Comparison of ENCODE assay signal across 20 cellular contexts in the genomic region with DNA sequence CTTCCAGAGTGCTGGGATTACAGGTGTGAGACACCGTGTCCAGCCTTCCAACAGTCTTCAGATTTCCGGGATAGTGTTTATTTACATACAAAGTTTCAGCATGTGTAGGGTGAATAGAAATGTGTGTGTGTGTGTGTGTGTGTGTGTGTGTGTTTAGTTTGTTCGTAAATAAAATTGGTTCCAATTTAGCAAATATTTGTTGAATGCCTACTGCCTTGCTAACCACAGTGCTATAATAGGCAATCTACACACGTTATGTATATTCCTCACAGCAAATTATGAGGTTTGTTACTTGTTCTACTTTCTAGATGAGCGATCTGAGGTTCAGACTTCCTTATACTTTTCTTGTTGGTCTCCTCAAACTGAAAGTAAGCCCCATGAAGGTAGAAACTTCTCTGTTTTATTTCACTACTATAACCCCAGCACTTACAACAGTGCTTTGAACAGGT. TPM values are rescaled to one million over a fixed set of nuclear protein-coding genes. Genes with fewer than 3 reads are reported as not detected.
A peak's percentile ranks its signal among the peaks of the same experiment; 100 is the strongest.
DNase-seq lines count a peak whose midpoint lies in the region; ATAC-seq, FAIRE-seq and TF ChIP-seq lines count a peak whose summit lies in the region.
"Had no signal": no experiment of that assay in that cellular context is flagged by ENCODE, and none has a peak within 500 bp of the region (broad histone marks: within the 10 kb centered on the region; RNA-seq: fewer than 3 reads in every experiment).

No MANE protein-coding gene starts in this region.

- DNase-seq in NCI-H2029 (lab: John Stamatoyannopoulos, UW) (peak; percentile 78), NCI-H2029 treated with DMSO at 0.1 percent for 48 hours (lab: John Stamatoyannopoulos, UW) (no peak), GM18507 (ENCODE audit: extremely low spot score, insufficient read length, low read depth) (no peak), memory B cell (ENCODE audit: low spot score in 2 of 2) (no peak), ecto neural progenitor cell (ENCODE audit: low spot score) (no peak)
- DNase-seq in activated T-helper 2 cell treated with anti-CD3 and anti-CD28 coated beads, Interferon-gamma antibody, Interleukin-2, Interleukin-4, amounts not matched to agents 10 μg/mL and 5 μg/mL and 100 μg/mL, durations not matched to agents 14 hours and 24 hours and 36 hours (ENCODE audit: low spot score): no peak
- no peak for DNase-seq in naive thymus-derived CD8-positive, alpha-beta T cell
- DNase-seq: effector memory CD8-positive, alpha-beta T cell; islet precursor cell; mesendoderm; MM.1S; NCI-H1930; NCI-H524; stimulated activated naive CD4-positive, alpha-beta T cell treated with Interleukin-2 at 50 U/mL for 16 hours; upper lobe of left lung had no signal

- H3K4me2 ChIP-seq in OCI-LY3 (ENCODE audit: low read length): peak overlapping the region; percentile 28

- H3K4me3 ChIP-seq in OCI-LY3 (ENCODE audit: low read length): no peak overlapping the region
- H3K4me3 ChIP-seq: upper lobe of left lung had no signal

- FAIRE-seq in GM18507 (lab: Jason Lieb, UNC): peak; percentile 66

- peaks cover 34% of the 10 kb centered on the region for H3K4me1 ChIP-seq in OCI-LY3 (ENCODE audit: low read length)

- no peaks in the 10 kb centered on the region for H3K27me3 Mint-ChIP-seq in memory B cell
- H3K27me3 Mint-ChIP-seq in activated T-helper 2 cell treated with anti-CD3 and anti-CD28 coated beads, Interferon-gamma antibody, Interleukin-2, Interleukin-4, amounts not matched to agents 10 μg/mL and 5 μg/mL and 100 μg/mL, durations not matched to agents 14 hours and 24 hours and 36 hours (ENCODE audit: low read depth): no peaks in the 10 kb centered on the region
- no peaks in the 10 kb centered on the region for H3K27me3 Mint-ChIP-seq in naive thymus-derived CD8-positive, alpha-beta T cell
- H3K27me3 Mint-ChIP-seq: activated naive CD8-positive, alpha-beta T cell; effector memory CD8-positive, alpha-beta T cell had no signal

- intact Hi-C loops in activated T-helper 2 cell treated with anti-CD3 and anti-CD28 coated beads, Interferon-gamma antibody, Interleukin-2, Interleukin-4, amounts not matched to agents 10 μg/mL and 5 μg/mL and 100 μg/mL, durations not matched to agents 14 hours and 24 hours and 36 hours (cut with micrococcal nuclease): no loop called here

- no peak overlapping the region for H3K9ac ChIP-seq in OCI-LY3 (ENCODE audit: low read length)

- peak overlapping the region; percentile 39 for H2AFZ ChIP-seq in OCI-LY3 (ENCODE audit: low read depth, low read length)

- H3K36me3 Mint-ChIP-seq in memory B cell: no peaks in the 10 kb centered on the region
- no peaks in the 10 kb centered on the region for H3K36me3 Mint-ChIP-seq in activated T-helper 2 cell treated with anti-CD3 and anti-CD28 coated beads, Interferon-gamma antibody, Interleukin-2, Interleukin-4, amounts not matched to agents 10 μg/mL and 5 μg/mL and 100 μg/mL, durations not matched to agents 14 hours and 24 hours and 36 hours (ENCODE audit: low read depth)
- no peaks in the 10 kb centered on the region for H3K36me3 Mint-ChIP-seq in naive thymus-derived CD8-positive, alpha-beta T cell
- H3K36me3 Mint-ChIP-seq: activated naive CD8-positive, alpha-beta T cell had no signal

- peak overlapping the region; percentile 24 for H3K4me3 Mint-ChIP-seq in memory B cell
- no peak overlapping the region for H3K4me3 Mint-ChIP-seq in activated T-helper 2 cell treated with anti-CD3 and anti-CD28 coated beads, Interferon-gamma antibody, Interleukin-2, Interleukin-4, amounts not matched to agents 10 μg/mL and 5 μg/mL and 100 μg/mL, durations not matched to agents 14 hours and 24 hours and 36 hours (ENCODE audit: low read depth)
- H3K4me3 Mint-ChIP-seq in naive thymus-derived CD8-positive, alpha-beta T cell: no peak overlapping the region
- H3K4me3 Mint-ChIP-seq: activated naive CD8-positive, alpha-beta T cell; effector memory CD8-positive, alpha-beta T cell; neural crest cell; T-helper 2 cell treated with Interferon-gamma antibody and Interleukin-4, amounts not matched to agents 5 μg/mL and 100 μg/mL, for 36 hours had no signal

- no peak overlapping the region for H3K27ac Mint-ChIP-seq in memory B cell
- H3K27ac Mint-ChIP-seq in activated T-helper 2 cell treated with anti-CD3 and anti-CD28 coated beads, Interferon-gamma antibody, Interleukin-2, Interleukin-4, amounts not matched to agents 10 μg/mL and 5 μg/mL and 100 μg/mL, durations not matched to agents 14 hours and 24 hours and 36 hours: no peak overlapping the region
- no peak overlapping the region for H3K27ac Mint-ChIP-seq in naive thymus-derived CD8-positive, alpha-beta T cell
- H3K27ac Mint-ChIP-seq: activated naive CD8-positive, alpha-beta T cell; effector memory CD8-positive, alpha-beta T cell; T-helper 2 cell treated with Interferon-gamma antibody and Interleukin-4, amounts not matched to agents 5 μg/mL and 100 μg/mL, for 36 hours had no signal

- peaks cover 17% of the 10 kb centered on the region for H3K4me1 Mint-ChIP-seq in memory B cell
- peaks cover 17% of the 10 kb centered on the region for H3K4me1 Mint-ChIP-seq in activated T-helper 2 cell treated with anti-CD3 and anti-CD28 coated beads, Interferon-gamma antibody, Interleukin-2, Interleukin-4, amounts not matched to agents 10 μg/mL and 5 μg/mL and 100 μg/mL, durations not matched to agents 14 hours and 24 hours and 36 hours (ENCODE audit: low read depth)
- H3K4me1 Mint-ChIP-seq in naive thymus-derived CD8-positive, alpha-beta T cell: peaks cover 9 to 22% (median 13%) of the 10 kb centered on the region in 4 donors
- H3K4me1 Mint-ChIP-seq: neural crest cell had no signal

- no peak for TF ChIP-seq CTCF in OCI-LY3 (IDR thresholded peaks at IDR 0.05; ENCODE audit: low read depth, low read length)

- H4K20me1 ChIP-seq in OCI-LY3 (ENCODE audit: insufficient read depth, low read length): no peaks in the 10 kb centered on the region

- no peaks in the 10 kb centered on the region for H3K9me3 Mint-ChIP-seq in memory B cell
- peaks cover 9% of the 10 kb centered on the region for H3K9me3 Mint-ChIP-seq in activated T-helper 2 cell treated with anti-CD3 and anti-CD28 coated beads, Interferon-gamma antibody, Interleukin-2, Interleukin-4, amounts not matched to agents 10 μg/mL and 5 μg/mL and 100 μg/mL, durations not matched to agents 14 hours and 24 hours and 36 hours
- H3K9me3 Mint-ChIP-seq in naive thymus-derived CD8-positive, alpha-beta T cell: no peaks in the 10 kb centered on the region
- H3K9me3 Mint-ChIP-seq: effector memory CD8-positive, alpha-beta T cell; neural crest cell had no signal

- H3K27me3 ChIP-seq in OCI-LY3 (ENCODE audit: low read depth, low read length): no peaks in the 10 kb centered on the region
- H3K27me3 ChIP-seq: upper lobe of left lung had no signal

- H3K79me2 ChIP-seq in OCI-LY3 (ENCODE audit: low read length): no peaks in the 10 kb centered on the region

- no peaks in the 10 kb centered on the region for H3K36me3 ChIP-seq in OCI-LY3 (replicated peaks; ENCODE audit: low read depth, low read length)
- H3K36me3 ChIP-seq: upper lobe of left lung had no signal

- ATAC-seq in memory B cell (ENCODE audit: low read depth): peak; percentile 24
- no peak for ATAC-seq in naive thymus-derived CD8-positive, alpha-beta T cell
- ATAC-seq: effector memory CD8-positive, alpha-beta T cell had no signal

- peaks cover 6% of the 10 kb centered on the region; the same call in 1 of the 2 replicates for H3K9me3 ChIP-seq in OCI-LY3 (ENCODE audit: insufficient read depth, low read length)
- H3K9me3 ChIP-seq: upper lobe of left lung had no signal

- POLR2A ChIA-PET in naive thymus-derived CD8-positive, alpha-beta T cell (lab: Charles Lee): no interaction called here

- peak overlapping the region; percentile 37; the same call in 1 of the 2 replicates for H3K27ac ChIP-seq in OCI-LY3 (ENCODE audit: low read length)
- H3K27ac ChIP-seq: C4-2B, upper lobe of left lung had no signal

RNA-seq across cellular contexts. Expression of gene EPS15, which starts 32.8 kb away (rescaled TPM):
- total RNA-seq in activated T-helper 2 cell treated with anti-CD3 and anti-CD28 coated beads, Interferon-gamma antibody, Interleukin-2, Interleukin-4, amounts not matched to agents 10 μg/mL and 5 μg/mL and 100 μg/mL, durations not matched to agents 14 hours and 24 hours and 36 hours: 50.1 and 54.1 TPM in 2 replicates
- 10 to 100 TPM; 48.8 to 53.8 TPM for total RNA-seq in naive thymus-derived CD8-positive, alpha-beta T cell
- 10 to 100 TPM; 29.5 to 41.1 (median 30.0) TPM for polyA plus RNA-seq in naive thymus-derived CD8-positive, alpha-beta T cell
